ENCODE assay signal across 12 cellular contexts in the genomic region with DNA sequence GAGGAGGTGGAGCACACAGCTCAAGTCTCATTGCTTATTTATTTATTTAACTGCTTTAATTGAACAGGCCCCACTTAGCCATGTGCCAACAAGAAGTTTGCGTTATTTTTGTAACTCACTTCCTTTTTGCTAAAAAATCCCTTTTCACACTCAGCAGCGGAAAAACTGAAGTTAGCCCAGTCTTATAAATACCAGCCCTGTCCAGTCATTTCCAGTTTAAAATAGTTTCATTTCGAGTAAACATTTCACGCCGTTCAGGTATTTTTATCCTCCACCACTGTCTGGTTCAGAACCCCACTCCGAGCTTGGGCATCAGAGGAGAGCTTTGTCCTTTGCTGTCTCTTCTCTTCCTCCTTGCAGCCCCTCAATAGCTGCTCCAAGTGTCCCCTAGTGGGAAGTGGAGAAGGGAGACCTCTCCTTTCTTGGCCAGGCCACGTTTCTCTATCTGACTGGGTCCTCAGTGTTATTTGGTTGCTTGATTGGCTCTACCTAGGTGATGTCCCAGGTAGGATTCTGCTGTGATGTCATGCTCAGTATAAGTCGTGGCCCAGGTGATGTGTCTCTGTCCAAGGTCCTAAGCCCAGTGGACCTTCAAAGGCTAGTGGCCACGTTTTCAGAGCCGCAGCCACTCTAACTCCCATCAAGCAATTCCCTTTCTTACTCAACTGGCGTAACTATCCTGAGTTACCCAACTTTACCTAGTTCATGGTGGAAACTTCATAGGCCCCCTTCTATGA. TPM values are rescaled to one million over a fixed set of nuclear protein-coding genes. Genes with fewer than 3 reads are reported as not detected.
DNase-seq lines count a peak whose midpoint lies in the region; ATAC-seq and TF ChIP-seq lines count a peak whose summit lies in the region.
"Had no signal": no experiment of that assay in that cellular context is flagged by ENCODE, and none has a peak within 500 bp of the region (broad histone marks: within the 10 kb centered on the region; RNA-seq: fewer than 3 reads in every experiment).

No MANE protein-coding gene starts in this region.

- intact Hi-C loops in OCI-LY7 (cut with micrococcal nuclease; ENCODE audit: unreplicated experiment) = no loop called here

- no peaks in the 10 kb centered on the region for H3K9me3 Mint-ChIP-seq in activated naive CD8-positive, alpha-beta T cell treated with anti-CD3 and anti-CD28 coated beads, Interleukin-2, amount 50 U/mL, for 24 hours
- H3K9me3 Mint-ChIP-seq in activated naive CD8-positive, alpha-beta T cell treated with anti-CD3 and anti-CD28 coated beads for 36 hours = no peaks in the 10 kb centered on the region
- peaks cover 4% of the 10 kb centered on the region for H3K9me3 Mint-ChIP-seq in stimulated activated naive CD8-positive, alpha-beta T cell treated with anti-CD3 and anti-CD28 coated beads, Interleukin-15, Interleukin-2, amounts not matched to agents 100 ng/mL and 50 ng/mL, for 24 hours

- no peaks in the 10 kb centered on the region; the same call in 1 of the 2 replicates for H3K27me3 ChIP-seq in MG63

- no peak for TF ChIP-seq CTCF in HEK293 (tag by site-specific recombination; IDR thresholded peaks at IDR 0.05)
- TF ChIP-seq CTCF in OCI-LY7 (conservative IDR thresholded peaks at IDR 0.05; ENCODE audit: low read length) = no peak

- peak; percentile 68 for ATAC-seq in activated naive CD8-positive, alpha-beta T cell treated with anti-CD3 and anti-CD28 coated beads, Interleukin-2, amount 50 U/mL, for 24 hours
- ATAC-seq in HG03469 (IDR thresholded peaks at IDR 0.05; ENCODE audit: unreplicated experiment) = peak; percentile 62

- H3K9me3 ChIP-seq in HEK293 (ENCODE audit: control insufficient read depth, insufficient read depth, low read depth, low read length) = no peaks in the 10 kb centered on the region
- H3K9me3 ChIP-seq in OCI-LY7 (ENCODE audit: low read length) = no peaks in the 10 kb centered on the region
- no peaks in the 10 kb centered on the region; the same call in 1 of the 2 replicates for H3K9me3 ChIP-seq in MG63

- H3K27me3 Mint-ChIP-seq in activated naive CD8-positive, alpha-beta T cell treated with anti-CD3 and anti-CD28 coated beads, Interleukin-2, amount 50 U/mL, for 24 hours = peaks cover 8% of the 10 kb centered on the region
- H3K27me3 Mint-ChIP-seq in activated naive CD8-positive, alpha-beta T cell treated with anti-CD3 and anti-CD28 coated beads for 36 hours = peaks cover under 1% of the 10 kb centered on the region
- peaks cover 25% of the 10 kb centered on the region for H3K27me3 Mint-ChIP-seq in stimulated activated naive CD8-positive, alpha-beta T cell treated with anti-CD3 and anti-CD28 coated beads, Interleukin-15, Interleukin-2, amounts not matched to agents 100 ng/mL and 50 ng/mL, for 24 hours

- no peak overlapping the region for H3K4me3 Mint-ChIP-seq in activated naive CD8-positive, alpha-beta T cell treated with anti-CD3 and anti-CD28 coated beads, Interleukin-2, amount 50 U/mL, for 24 hours
- no peak overlapping the region for H3K4me3 Mint-ChIP-seq in activated naive CD8-positive, alpha-beta T cell treated with anti-CD3 and anti-CD28 coated beads for 36 hours
- no peak overlapping the region for H3K4me3 Mint-ChIP-seq in stimulated activated naive CD8-positive, alpha-beta T cell treated with anti-CD3 and anti-CD28 coated beads, Interleukin-15, Interleukin-2, amounts not matched to agents 100 ng/mL and 50 ng/mL, for 24 hours

- DNase-seq in activated naive CD8-positive, alpha-beta T cell treated with anti-CD3 and anti-CD28 coated beads, Interleukin-2, amount 50 U/mL, for 24 hours = no peak
- no peak for DNase-seq in activated naive CD8-positive, alpha-beta T cell treated with anti-CD3 and anti-CD28 coated beads for 36 hours
- DNase-seq in OCI-LY7 (ENCODE audit: low spot score) (no peak), midbrain (lab: John Stamatoyannopoulos, UW) (no peak), MG63 (no peak)
- DNase-seq: activated effector memory CD4-positive, alpha-beta T cell treated with anti-CD3 and anti-CD28 coated beads, Interleukin-2, amount 50 U/mL, for 16 hours; dermis blood vessel endothelial cell; NCI-H345; T-helper 2 cell had no signal

- H3K36me3 ChIP-seq in HEK293 (ENCODE audit: control insufficient read depth in 2 of 2, insufficient read depth in 1 of 2, low read length in 2 of 2) (no peaks in the 10 kb centered on the region), OCI-LY7 (ENCODE audit: insufficient read depth, low read length) (no peaks in the 10 kb centered on the region), MG63 (no peaks in the 10 kb centered on the region)

- CTCF ChIA-PET in HEK293 (lab: Yijun Ruan, JAX) = no interaction called here
- CTCF ChIA-PET in OCI-LY7 (lab: Charles Lee; ENCODE audit: unreplicated experiment) = no interaction called here

- H3K36me3 Mint-ChIP-seq in activated naive CD8-positive, alpha-beta T cell treated with anti-CD3 and anti-CD28 coated beads, Interleukin-2, amount 50 U/mL, for 24 hours (ENCODE audit: low read depth) = no peaks in the 10 kb centered on the region
- no peaks in the 10 kb centered on the region for H3K36me3 Mint-ChIP-seq in activated naive CD8-positive, alpha-beta T cell treated with anti-CD3 and anti-CD28 coated beads for 36 hours
- H3K36me3 Mint-ChIP-seq in stimulated activated naive CD8-positive, alpha-beta T cell treated with anti-CD3 and anti-CD28 coated beads, Interleukin-15, Interleukin-2, amounts not matched to agents 100 ng/mL and 50 ng/mL, for 24 hours (ENCODE audit: low read depth) = no peaks in the 10 kb centered on the region

- H3K4me1 ChIP-seq in HEK293 (ENCODE audit: control insufficient read depth, insufficient read depth, low read length) (no peaks in the 10 kb centered on the region), OCI-LY7 (ENCODE audit: insufficient read depth, low read length, poor library complexity, severe bottlenecking) (no peaks in the 10 kb centered on the region)

- H3K9me2 ChIP-seq in OCI-LY7 (ENCODE audit: insufficient read depth, low read length) = no peaks in the 10 kb centered on the region

- no peaks in the 10 kb centered on the region for H4K20me1 ChIP-seq in OCI-LY7 (ENCODE audit: insufficient read depth, low read length)

- no peak overlapping the region for H2AFZ ChIP-seq in OCI-LY7 (ENCODE audit: low read length)

- H3K4me1 Mint-ChIP-seq in activated naive CD8-positive, alpha-beta T cell treated with anti-CD3 and anti-CD28 coated beads, Interleukin-2, amount 50 U/mL, for 24 hours = peaks cover 12% of the 10 kb centered on the region
- H3K4me1 Mint-ChIP-seq in activated naive CD8-positive, alpha-beta T cell treated with anti-CD3 and anti-CD28 coated beads for 36 hours = peaks cover 8% of the 10 kb centered on the region
- peaks cover 10% of the 10 kb centered on the region for H3K4me1 Mint-ChIP-seq in stimulated activated naive CD8-positive, alpha-beta T cell treated with anti-CD3 and anti-CD28 coated beads, Interleukin-15, Interleukin-2, amounts not matched to agents 100 ng/mL and 50 ng/mL, for 24 hours (ENCODE audit: low read depth)

- H3K4me2 ChIP-seq in OCI-LY7 (ENCODE audit: low read length) = no peak overlapping the region

- H3K79me2 ChIP-seq in OCI-LY7 (ENCODE audit: insufficient read depth, low read depth, low read length) = no peaks in the 10 kb centered on the region

- H3K4me3 ChIP-seq in HEK293 (ENCODE audit: low read depth, low read length) = no peak overlapping the region
- H3K4me3 ChIP-seq in OCI-LY7 (ENCODE audit: low read depth, low read length, poor library complexity, severe bottlenecking) = no peak overlapping the region
- no peak overlapping the region for H3K4me3 ChIP-seq in MG63

- H3K27ac Mint-ChIP-seq in activated naive CD8-positive, alpha-beta T cell treated with anti-CD3 and anti-CD28 coated beads, Interleukin-2, amount 50 U/mL, for 24 hours = no peak overlapping the region
- no peak overlapping the region for H3K27ac Mint-ChIP-seq in activated naive CD8-positive, alpha-beta T cell treated with anti-CD3 and anti-CD28 coated beads for 36 hours
- H3K27ac Mint-ChIP-seq in stimulated activated naive CD8-positive, alpha-beta T cell treated with anti-CD3 and anti-CD28 coated beads, Interleukin-15, Interleukin-2, amounts not matched to agents 100 ng/mL and 50 ng/mL, for 24 hours = peak overlapping the region; percentile 64

- POLR2A ChIA-PET in HEK293 (lab: Yijun Ruan, JAX) (no interaction called here), OCI-LY7 (lab: Charles Lee) (no interaction called here)

- H3K27ac ChIP-seq in HEK293 (ENCODE audit: extremely low read depth, low read depth, low read length) (no peak overlapping the region), OCI-LY7 (ENCODE audit: low read depth, low read length, poor library complexity, severe bottlenecking) (no peak overlapping the region)

- BruUV-seq in OCI-LY7 (replicated peaks; lab: Mats Ljungman, UMichigan) = no TSS peak

TF ChIP-seq in HEK293, 187 proteins besides CTCF, POLR2A, EP300 and RAD21 (continues in another document):
- TF ChIP-seq, protein P1, sequence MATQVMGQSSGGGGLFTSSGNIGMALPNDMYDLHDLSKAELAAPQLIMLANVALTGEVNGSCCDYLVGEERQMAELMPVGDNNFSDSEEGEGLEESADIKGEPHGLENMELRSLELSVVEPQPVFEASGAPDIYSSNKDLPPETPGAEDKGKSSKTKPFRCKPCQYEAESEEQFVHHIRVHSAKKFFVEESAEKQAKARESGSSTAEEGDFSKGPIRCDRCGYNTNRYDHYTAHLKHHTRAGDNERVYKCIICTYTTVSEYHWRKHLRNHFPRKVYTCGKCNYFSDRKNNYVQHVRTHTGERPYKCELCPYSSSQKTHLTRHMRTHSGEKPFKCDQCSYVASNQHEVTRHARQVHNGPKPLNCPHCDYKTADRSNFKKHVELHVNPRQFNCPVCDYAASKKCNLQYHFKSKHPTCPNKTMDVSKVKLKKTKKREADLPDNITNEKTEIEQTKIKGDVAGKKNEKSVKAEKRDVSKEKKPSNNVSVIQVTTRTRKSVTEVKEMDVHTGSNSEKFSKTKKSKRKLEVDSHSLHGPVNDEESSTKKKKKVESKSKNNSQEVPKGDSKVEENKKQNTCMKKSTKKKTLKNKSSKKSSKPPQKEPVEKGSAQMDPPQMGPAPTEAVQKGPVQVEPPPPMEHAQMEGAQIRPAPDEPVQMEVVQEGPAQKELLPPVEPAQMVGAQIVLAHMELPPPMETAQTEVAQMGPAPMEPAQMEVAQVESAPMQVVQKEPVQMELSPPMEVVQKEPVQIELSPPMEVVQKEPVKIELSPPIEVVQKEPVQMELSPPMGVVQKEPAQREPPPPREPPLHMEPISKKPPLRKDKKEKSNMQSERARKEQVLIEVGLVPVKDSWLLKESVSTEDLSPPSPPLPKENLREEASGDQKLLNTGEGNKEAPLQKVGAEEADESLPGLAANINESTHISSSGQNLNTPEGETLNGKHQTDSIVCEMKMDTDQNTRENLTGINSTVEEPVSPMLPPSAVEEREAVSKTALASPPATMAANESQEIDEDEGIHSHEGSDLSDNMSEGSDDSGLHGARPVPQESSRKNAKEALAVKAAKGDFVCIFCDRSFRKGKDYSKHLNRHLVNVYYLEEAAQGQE (tag by site-specific recombination; IDR thresholded peaks at IDR 0.05) = peak; percentile 92
- TF ChIP-seq ZNF837 (tag by site-specific recombination; IDR thresholded peaks at IDR 0.05) = no peak

RNA-seq across cellular contexts. Expression of a gene that starts 53.0 kb away (rescaled TPM):
- 1 to 10 TPM in 1 of 2 experiments, under 1 TPM in 1; 0.76 to 1.2 TPM for total RNA-seq in activated naive CD8-positive, alpha-beta T cell treated with anti-CD3 and anti-CD28 coated beads for 36 hours
- total RNA-seq in OCI-LY7 (2014; rRNA removed; shearing (Covaris generic)) = not detected in 2 replicates
- total RNA-seq in OCI-LY7 (2022) = 0.46 and 1.5 TPM in 2 replicates
- 0.91 and 8.7 TPM in 2 replicates for total RNA-seq in MG63 (2014; rRNA removed; shearing (Covaris generic); ENCODE audit: low replicate concordance)
